Comparison of ENCODE assay signal across 8 cellular contexts in the genomic region with DNA sequence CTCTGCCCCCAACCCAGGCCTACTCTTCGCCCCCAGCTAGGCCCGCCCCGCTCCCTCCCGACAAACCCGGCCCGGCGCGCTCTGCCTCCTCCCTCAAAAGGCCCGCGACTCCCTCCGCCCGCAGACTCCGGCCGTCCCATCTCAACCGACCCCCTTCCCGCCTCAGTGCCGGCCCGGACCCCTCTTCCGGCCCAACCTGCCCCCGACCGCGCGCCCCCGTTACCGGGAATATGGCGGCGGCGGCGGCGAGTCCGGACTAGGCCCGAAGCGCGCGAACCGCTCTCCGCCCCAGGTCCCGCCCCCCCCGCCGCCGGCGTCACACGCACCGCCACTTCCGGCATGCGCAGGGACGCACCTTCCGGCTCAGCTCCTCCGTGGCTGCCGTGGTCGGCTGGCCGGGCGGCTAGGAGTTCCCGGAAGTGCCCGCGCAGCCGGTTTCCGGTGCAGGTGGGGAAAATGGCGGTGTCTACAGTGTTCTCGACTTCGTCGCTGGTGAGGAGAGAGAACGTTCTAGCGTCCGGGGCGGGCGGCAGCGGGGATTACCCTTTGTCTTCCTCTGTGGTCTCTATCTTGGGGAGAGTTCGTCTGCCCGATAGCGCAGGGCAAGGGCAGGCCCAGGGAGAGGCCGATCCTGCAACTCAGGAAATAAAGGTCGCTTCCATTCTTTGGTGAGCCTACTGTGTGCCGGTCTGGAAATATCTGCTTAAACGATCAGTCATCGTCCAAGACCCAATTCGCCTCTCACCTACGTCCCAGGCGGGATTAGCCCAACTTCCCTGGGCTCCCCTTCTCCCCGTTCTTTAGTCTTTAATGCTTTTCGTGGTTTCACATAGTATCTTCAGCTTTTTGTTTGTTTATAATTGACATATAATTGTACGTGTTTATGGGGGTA. TPM values are rescaled to one million over a fixed set of nuclear protein-coding genes. Genes with fewer than 3 reads are reported as not detected.
DNase-seq lines count a peak whose midpoint lies in the region; ATAC-seq and TF ChIP-seq lines count a peak whose summit lies in the region.

A gene with protein sequence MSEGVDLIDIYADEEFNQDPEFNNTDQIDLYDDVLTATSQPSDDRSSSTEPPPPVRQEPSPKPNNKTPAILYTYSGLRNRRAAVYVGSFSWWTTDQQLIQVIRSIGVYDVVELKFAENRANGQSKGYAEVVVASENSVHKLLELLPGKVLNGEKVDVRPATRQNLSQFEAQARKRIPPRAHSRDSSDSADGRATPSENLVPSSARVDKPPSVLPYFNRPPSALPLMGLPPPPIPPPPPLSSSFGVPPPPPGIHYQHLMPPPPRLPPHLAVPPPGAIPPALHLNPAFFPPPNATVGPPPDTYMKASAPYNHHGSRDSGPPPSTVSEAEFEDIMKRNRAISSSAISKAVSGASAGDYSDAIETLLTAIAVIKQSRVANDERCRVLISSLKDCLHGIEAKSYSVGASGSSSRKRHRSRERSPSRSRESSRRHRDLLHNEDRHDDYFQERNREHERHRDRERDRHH (minus strand): TSS at position 285 of the 892 bp plus-strand sequence. CDS start 740 bp downstream, outside the sequence.
A gene (plus strand): TSS at position 434 of the 892 bp plus-strand sequence. CDS start 23 bp downstream, at position 457.

- H3K9me3 Mint-ChIP-seq in CD8-positive, alpha-beta T cell: no peaks in the 10 kb centered on the region

- peak; percentile 80 for ATAC-seq in CD8-positive, alpha-beta T cell
- ATAC-seq in GM19467 (IDR thresholded peaks at IDR 0.05; ENCODE audit: unreplicated experiment) (peak; percentile 84), lower lobe of right lung (peak; percentile 99)

- intact Hi-C loops in CD8-positive, alpha-beta T cell (cut with DNase I, micrococcal nuclease): loop anchor here (1.0 to 10.0 kb wide), 9 partner anchors 68 to 1455 kb away; a partner anchor contains a TSS
- intact Hi-C loops in lower lobe of right lung (cut with DNase I): no loop called here

- POLR2A ChIA-PET in CD8-positive, alpha-beta T cell (lab: Charles Lee): interaction anchor here (0.8 to 3.3 kb wide), 12 partner anchors 9 to 151 kb away, joined by 3 to 23 read pairs (median 6); a partner anchor contains a TSS

- peak within 1 kb of the TSS; percentile 98 for H3K27ac ChIP-seq in CD8-positive, alpha-beta T cell (ENCODE audit: low read depth, low read length)
- H3K27ac ChIP-seq in ectodermal cell (ENCODE audit: insufficient read depth, low read depth, low read length, poor library complexity, severe bottlenecking) (peak within 1 kb of the TSS; percentile 99), lower lobe of right lung (peak within 1 kb of the TSS; percentile 96)

- peak within 1 kb of the TSS; percentile 95 for H3K4me3 ChIP-seq in CD8-positive, alpha-beta T cell (ENCODE audit: low read depth, low read length)
- peak within 1 kb of the TSS; percentile 97 for H3K4me3 ChIP-seq in ectodermal cell (ENCODE audit: insufficient read depth, low read depth, low read length)
- peak within 1 kb of the TSS; percentile 91 for H3K4me3 ChIP-seq in lower lobe of right lung

- peaks cover 54% of the 10 kb centered on the region for H3K36me3 Mint-ChIP-seq in CD8-positive, alpha-beta T cell

- CTCF ChIA-PET in CD8-positive, alpha-beta T cell (lab: Charles Lee): interaction anchor here (1.1 to 2.1 kb wide), 3 partner anchors 37 to 95 kb away, joined by 3 to 15 read pairs (median 3); a partner anchor contains a TSS

- TF ChIP-seq CTCF in CD8-positive, alpha-beta T cell (IDR thresholded peaks at IDR 0.05): no peak
- TF ChIP-seq CTCF in lower lobe of right lung (IDR thresholded peaks at IDR 0.05): no peak

- peak; percentile 93 to 99 (median 98) for DNase-seq in CD8-positive, alpha-beta T cell
- DNase-seq in HS-5 (ENCODE audit: low read depth) (peak; percentile 71), NK-92 (lab: John Stamatoyannopoulos, UW; ENCODE audit: unreplicated experiment) (peak; percentile 85), lower lobe of right lung (peak; percentile 98)
- DNase-seq in activated CD8-positive, alpha-beta memory T cell treated with anti-CD3 and anti-CD28 coated beads for 1 hour (ENCODE audit: extremely low read depth in 1 of 2, low read depth in 1 of 2): peak; percentile 93 to 98
- peak; percentile 90 to 98 (median 91) for DNase-seq in stimulated activated CD4-positive, alpha-beta T cell treated with anti-CD3 and anti-CD28 coated beads, TNF-alpha, amount 100 ng/mL, for 1 hour (ENCODE audit: low read depth in 3 of 3, low spot score in 1 of 3)

- H3K4me1 ChIP-seq in CD8-positive, alpha-beta T cell (ENCODE audit: insufficient read depth, low read length): peaks cover 53% of the 10 kb centered on the region
- H3K4me1 ChIP-seq in ectodermal cell (ENCODE audit: control insufficient read depth, insufficient read depth, low read length): peaks cover 7% of the 10 kb centered on the region
- H3K4me1 ChIP-seq in lower lobe of right lung: peaks cover 51% of the 10 kb centered on the region

- H3K27ac Mint-ChIP-seq in CD8-positive, alpha-beta T cell: peak within 1 kb of the TSS; percentile 100

- H3K36me3 ChIP-seq in CD8-positive, alpha-beta T cell (ENCODE audit: insufficient read depth, low read length): peaks cover 26% of the 10 kb centered on the region
- H3K36me3 ChIP-seq in ectodermal cell (ENCODE audit: control insufficient read depth, insufficient read depth, low read length): peaks cover 22% of the 10 kb centered on the region
- H3K36me3 ChIP-seq in lower lobe of right lung: peaks cover 43% of the 10 kb centered on the region

- WGBS in ectodermal cell, 2 experiments: 0% methylated on average over 80 of the region's 82 CpGs

- peaks cover 72% of the 10 kb centered on the region for H3K4me1 Mint-ChIP-seq in CD8-positive, alpha-beta T cell (ENCODE audit: low read depth)

- peak within 1 kb of the TSS; percentile 97 for H3K4me3 Mint-ChIP-seq in CD8-positive, alpha-beta T cell

- H3K27me3 Mint-ChIP-seq in CD8-positive, alpha-beta T cell (ENCODE audit: low read depth): no peaks in the 10 kb centered on the region

- no peaks in the 10 kb centered on the region for H3K27me3 ChIP-seq in CD8-positive, alpha-beta T cell (ENCODE audit: insufficient read depth, low read length)
- H3K27me3 ChIP-seq in ectodermal cell (ENCODE audit: control insufficient read depth, insufficient read depth, low read length, poor library complexity, severe bottlenecking): no peaks in the 10 kb centered on the region
- no peaks in the 10 kb centered on the region for H3K27me3 ChIP-seq in lower lobe of right lung (ENCODE audit: low read depth)

- H3K9me3 ChIP-seq in CD8-positive, alpha-beta T cell (ENCODE audit: low read length): no peaks in the 10 kb centered on the region
- H3K9me3 ChIP-seq in ectodermal cell (ENCODE audit: control insufficient read depth, low read length): no peaks in the 10 kb centered on the region
- H3K9me3 ChIP-seq in lower lobe of right lung: no peaks in the 10 kb centered on the region

RNA-seq across cellular contexts. Expression of the first gene that starts in this region (rescaled TPM):
- 100 to 1,000 TPM; 106 to 111 TPM for total RNA-seq in CD8-positive, alpha-beta T cell
- polyA plus RNA-seq in ectodermal cell (2013, experiment 1 of 4): 135 TPM
- polyA plus RNA-seq in ectodermal cell (2013, experiment 2 of 4): 154 TPM
- polyA plus RNA-seq in ectodermal cell (2013, experiment 3 of 4): 106 TPM
- 125 TPM for polyA plus RNA-seq in ectodermal cell (2013, experiment 4 of 4)
- 69.8 TPM for total RNA-seq in lower lobe of right lung

RNA-seq across cellular contexts. Expression of the second gene that starts in this region (rescaled TPM):
- total RNA-seq in CD8-positive, alpha-beta T cell: 10 to 100 TPM; 31.4 to 33.0 TPM
- 41.2 TPM for polyA plus RNA-seq in ectodermal cell (2013, experiment 1 of 4)
- 54.9 TPM for polyA plus RNA-seq in ectodermal cell (2013, experiment 2 of 4)
- 44.4 TPM for polyA plus RNA-seq in ectodermal cell (2013, experiment 3 of 4)
- 54.7 TPM for polyA plus RNA-seq in ectodermal cell (2013, experiment 4 of 4)
- total RNA-seq in lower lobe of right lung: 35.2 TPM

Comparison
In these comparisons a context has a peak if more than half of its experiments do, and no peak if none do; other contexts are left out.
1. Peak in every context shown above with its lines: DNase-seq, ATAC-seq, H3K4me3 ChIP-seq and H3K27ac ChIP-seq.